1 cellular context compared by ENCODE assay signal in genomic region chr5:157290981-157291711, GRCh38.
TF ChIP-seq lines count a peak whose summit lies in the region.

No MANE protein-coding gene starts in this region.

TF ChIP-seq in K562, 482 proteins besides CTCF, POLR2A, EP300 and RAD21 (continued from another document):
- TF ChIP-seq BRF1 (IDR thresholded peaks at IDR 0.05; ENCODE audit: borderline replicate concordance, extremely low read depth, insufficient read length) (no peak), SMAD1 (IDR thresholded peaks at IDR 0.05; ENCODE audit: low read depth, low read length, partially characterized antibody) (no peak), THRAP3 (IDR thresholded peaks at IDR 0.05; ENCODE audit: borderline replicate concordance) (no peak), RAD51 (IDR thresholded peaks at IDR 0.05; ENCODE audit: borderline replicate concordance, low read depth) (no peak), FOXA3 (CRISPR knock-in tag; conservative IDR thresholded peaks at IDR 0.05 in 1 of 2, IDR thresholded peaks at IDR 0.05 in 1 of 2) (no peak), HDGF (IDR thresholded peaks at IDR 0.05) (no peak), CBX3 (IDR thresholded peaks at IDR 0.05; ENCODE audit: borderline replicate concordance in 1 of 2, low read length in 2 of 2) (no peak), BHLHE40 (IDR thresholded peaks at IDR 0.05; ENCODE audit: low read length) (peak; percentile 75), CTCFL (IDR thresholded peaks at IDR 0.05; ENCODE audit: borderline replicate concordance, insufficient read depth, low read depth, low read length, poor library complexity, severe bottlenecking) (no peak), IRF9 (tag; IDR thresholded peaks at IDR 0.05) (no peak), HMG20A (CRISPR knock-in tag; conservative IDR thresholded peaks at IDR 0.05) (no peak), CREB3 (tag; conservative IDR thresholded peaks at IDR 0.05; ENCODE audit: low read depth) (no peak), TARDBP (IDR thresholded peaks at IDR 0.05) (no peak), HNRNPH1 (optimal IDR thresholded peaks at IDR 0.05; ENCODE audit: low read depth, low read length) (no peak), U2AF2 (optimal IDR thresholded peaks at IDR 0.05; ENCODE audit: low read depth, low read length) (no peak), MTA1 (IDR thresholded peaks at IDR 0.05; ENCODE audit: borderline replicate concordance) (no peak)
TF ChIP-seq in K562: peak in this region for 25.
